Comparison of ENCODE assay signal across 15 cellular contexts in the genomic region with DNA sequence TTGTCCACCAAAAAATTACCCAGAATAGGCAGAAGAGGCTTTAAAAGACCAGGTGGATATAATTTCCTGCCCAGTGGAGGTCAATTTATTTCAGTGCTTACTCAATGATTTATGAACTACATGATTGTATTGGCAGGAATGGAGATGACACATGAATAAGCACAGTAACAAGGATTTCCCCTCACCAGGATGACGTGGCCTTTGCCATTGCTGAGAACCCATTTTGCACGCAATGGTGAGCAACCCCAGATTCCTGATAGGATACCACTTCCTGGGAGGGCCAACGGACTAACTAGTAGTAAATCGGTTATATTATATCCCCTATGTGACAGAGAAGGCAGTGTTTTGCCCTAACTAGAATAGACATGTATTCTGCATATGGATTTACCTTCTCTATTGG. TPM values are rescaled to one million over a fixed set of nuclear protein-coding genes. Genes with fewer than 3 reads are reported as not detected.
DNase-seq lines count a peak whose midpoint lies in the region; FAIRE-seq and TF ChIP-seq lines count a peak whose summit lies in the region.
"Had no signal": no experiment of that assay in that cellular context is flagged by ENCODE, and none has a peak within 500 bp of the region (broad histone marks: within the 10 kb centered on the region; RNA-seq: fewer than 3 reads in every experiment).

No MANE protein-coding gene starts in this region.

- no peak for TF ChIP-seq POLR2A in endothelial cell of umbilical vein (IDR thresholded peaks at IDR 0.05; ENCODE audit: low read depth, low read length)
- TF ChIP-seq POLR2A in Peyer's patch (IDR thresholded peaks at IDR 0.05): no peak

- no peaks in the 10 kb centered on the region for H3K79me2 ChIP-seq in endothelial cell of umbilical vein (ENCODE audit: control insufficient read depth, insufficient read depth, low read length)

- H3K4me2 ChIP-seq in endothelial cell of umbilical vein (ENCODE audit: insufficient read depth, low read length): no peak overlapping the region

- peaks cover 0 to 2% of the 10 kb centered on the region in 2 experiments for H3K27me3 ChIP-seq in endothelial cell of umbilical vein (ENCODE audit: control insufficient read depth in 2 of 2, insufficient read depth in 2 of 2, low read length in 2 of 2)
- H3K27me3 ChIP-seq in Peyer's patch: no peaks in the 10 kb centered on the region

- H3K4me3 ChIP-seq in endothelial cell of umbilical vein (replicated peaks in 1 of 3; ENCODE audit: insufficient read depth in 1 of 3, low read depth in 1 of 3, low read length in 3 of 3): no peak overlapping the region
- H3K4me3 ChIP-seq in Peyer's patch: no peak overlapping the region
- H3K4me3 ChIP-seq: GM12878, mucosa of descending colon had no signal

- no peak for FAIRE-seq in endothelial cell of umbilical vein (lab: Jason Lieb, UNC)
- FAIRE-seq: GM12878 had no signal

- no peaks in the 10 kb centered on the region for H3K9me3 ChIP-seq in endothelial cell of umbilical vein (replicated peaks; ENCODE audit: control insufficient read depth, insufficient read depth, low read length)
- H3K9me3 ChIP-seq in Peyer's patch: no peaks in the 10 kb centered on the region
- H3K9me3 ChIP-seq: mucosa of descending colon had no signal

- no TSS peak for BruUV-seq in endothelial cell of umbilical vein (replicated peaks; lab: Mats Ljungman, UMichigan)

- H3K4me1 ChIP-seq in endothelial cell of umbilical vein (ENCODE audit: control insufficient read depth, extremely low read depth, insufficient read depth, low read length): peaks cover 6% of the 10 kb centered on the region
- H3K4me1 ChIP-seq in Peyer's patch: no peaks in the 10 kb centered on the region

- no peaks in the 10 kb centered on the region for H3K4me1 Mint-ChIP-seq in activated CD4-positive, alpha-beta memory T cell treated with anti-CD3 and anti-CD28 coated beads for 36 hours (ENCODE audit: low read depth)
- no peaks in the 10 kb centered on the region for H3K4me1 Mint-ChIP-seq in activated naive CD4-positive, alpha-beta T cell treated with anti-CD3 and anti-CD28 coated beads, Interleukin-2, amount 10 ng/mL, durations not matched to agents 7 days and 5 days
- H3K4me1 Mint-ChIP-seq: activated naive CD8-positive, alpha-beta T cell treated with anti-CD3 and anti-CD28 coated beads for 36 hours; H9 had no signal

- H3K27ac Mint-ChIP-seq in activated CD4-positive, alpha-beta memory T cell treated with anti-CD3 and anti-CD28 coated beads for 36 hours: no peak overlapping the region
- H3K27ac Mint-ChIP-seq in activated naive CD4-positive, alpha-beta T cell treated with anti-CD3 and anti-CD28 coated beads, Interleukin-2, amount 10 ng/mL, durations not matched to agents 7 days and 5 days: no peak overlapping the region
- H3K27ac Mint-ChIP-seq: activated naive CD8-positive, alpha-beta T cell treated with anti-CD3 and anti-CD28 coated beads for 36 hours; H9; progenitor cell of endocrine pancreas had no signal

- no peaks in the 10 kb centered on the region for H3K9me1 ChIP-seq in endothelial cell of umbilical vein (replicated peaks; ENCODE audit: control insufficient read depth, extremely low read depth, insufficient read depth, low read length)

- no peak overlapping the region for H3K4me3 Mint-ChIP-seq in activated CD4-positive, alpha-beta memory T cell treated with anti-CD3 and anti-CD28 coated beads for 36 hours
- H3K4me3 Mint-ChIP-seq in activated naive CD4-positive, alpha-beta T cell treated with anti-CD3 and anti-CD28 coated beads, Interleukin-2, amount 10 ng/mL, durations not matched to agents 7 days and 5 days: no peak overlapping the region
- H3K4me3 Mint-ChIP-seq: activated naive CD8-positive, alpha-beta T cell treated with anti-CD3 and anti-CD28 coated beads for 36 hours; H9 had no signal

- H3K27me3 Mint-ChIP-seq in activated CD4-positive, alpha-beta memory T cell treated with anti-CD3 and anti-CD28 coated beads for 36 hours: peaks cover 9% of the 10 kb centered on the region
- peaks cover 14% of the 10 kb centered on the region for H3K27me3 Mint-ChIP-seq in activated naive CD4-positive, alpha-beta T cell treated with anti-CD3 and anti-CD28 coated beads, Interleukin-2, amount 10 ng/mL, durations not matched to agents 7 days and 5 days
- H3K27me3 Mint-ChIP-seq: progenitor cell of endocrine pancreas had no signal

- no peaks in the 10 kb centered on the region for H3K36me3 Mint-ChIP-seq in activated CD4-positive, alpha-beta memory T cell treated with anti-CD3 and anti-CD28 coated beads for 36 hours
- no peaks in the 10 kb centered on the region for H3K36me3 Mint-ChIP-seq in activated naive CD4-positive, alpha-beta T cell treated with anti-CD3 and anti-CD28 coated beads, Interleukin-2, amount 10 ng/mL, durations not matched to agents 7 days and 5 days
- H3K36me3 Mint-ChIP-seq: activated naive CD8-positive, alpha-beta T cell treated with anti-CD3 and anti-CD28 coated beads for 36 hours had no signal

- H3K9ac ChIP-seq in endothelial cell of umbilical vein (replicated peaks; ENCODE audit: extremely low read depth, insufficient read depth, low read length): no peak overlapping the region

- TF ChIP-seq CTCF in endothelial cell of umbilical vein (IDR thresholded peaks at IDR 0.05; ENCODE audit: extremely low read depth in 1 of 2, insufficient read depth in 1 of 2, low read depth in 1 of 2, low read length in 2 of 2) (no peak), Peyer's patch (IDR thresholded peaks at IDR 0.05) (no peak)

- no peak overlapping the region for H2AFZ ChIP-seq in endothelial cell of umbilical vein (ENCODE audit: low read depth, low read length)

- CTCF ChIA-PET in endothelial cell of umbilical vein (lab: Charles Lee): no interaction called here
- CTCF ChIA-PET in activated CD4-positive, alpha-beta memory T cell treated with anti-CD3 and anti-CD28 coated beads for 36 hours (lab: Charles Lee): no interaction called here
- CTCF ChIA-PET in activated naive CD4-positive, alpha-beta T cell treated with anti-CD3 and anti-CD28 coated beads, Interleukin-2, amount 10 ng/mL, durations not matched to agents 7 days and 5 days (lab: Charles Lee): interaction anchor here (1.1 kb wide), 1 partner anchor 191 kb away, joined by 3 read pairs; no protein-coding TSS in a partner anchor

- H3K36me3 ChIP-seq in endothelial cell of umbilical vein (ENCODE audit: control insufficient read depth in 2 of 2, extremely low read depth in 1 of 2, insufficient read depth in 2 of 2, low read length in 2 of 2): no peaks in the 10 kb centered on the region
- no peaks in the 10 kb centered on the region for H3K36me3 ChIP-seq in Peyer's patch

- peak; percentile 23 for DNase-seq in GM03348 (ENCODE audit: low spot score)
- DNase-seq in NCI-H226: peak; percentile 95
- DNase-seq in endothelial cell of umbilical vein (ENCODE audit: low read depth, low spot score): peak; percentile 62
- peak; percentile 61 for DNase-seq in renal cortical epithelial cell (ENCODE audit: low read depth)
- no peak for DNase-seq in activated CD4-positive, alpha-beta memory T cell treated with anti-CD3 and anti-CD28 coated beads for 36 hours
- no peak for DNase-seq in activated naive CD4-positive, alpha-beta T cell treated with anti-CD3 and anti-CD28 coated beads, Interleukin-2, amount 10 ng/mL, durations not matched to agents 7 days and 5 days
- DNase-seq in Peyer's patch: no peak
- DNase-seq: activated CD8-positive, alpha-beta memory T cell treated with anti-CD3 and anti-CD28 coated beads for 24 hours; activated naive CD8-positive, alpha-beta T cell treated with anti-CD3 and anti-CD28 coated beads for 36 hours; effector CD4-positive, alpha-beta T cell; H9; mucosa of descending colon had no signal

- POLR2A ChIA-PET in endothelial cell of umbilical vein (lab: Charles Lee): no interaction called here
- POLR2A ChIA-PET in activated CD4-positive, alpha-beta memory T cell treated with anti-CD3 and anti-CD28 coated beads for 36 hours (lab: Charles Lee): no interaction called here

- H3K27ac ChIP-seq in endothelial cell of umbilical vein (ENCODE audit: insufficient read depth, low read depth, low read length) (no peak overlapping the region), Peyer's patch (no peak overlapping the region)

- no peaks in the 10 kb centered on the region for H3K9me3 Mint-ChIP-seq in activated CD4-positive, alpha-beta memory T cell treated with anti-CD3 and anti-CD28 coated beads for 36 hours
- H3K9me3 Mint-ChIP-seq in activated naive CD4-positive, alpha-beta T cell treated with anti-CD3 and anti-CD28 coated beads, Interleukin-2, amount 10 ng/mL, durations not matched to agents 7 days and 5 days: no peaks in the 10 kb centered on the region
- H3K9me3 Mint-ChIP-seq: activated naive CD8-positive, alpha-beta T cell treated with anti-CD3 and anti-CD28 coated beads for 36 hours; H9 had no signal

- no peaks in the 10 kb centered on the region for H4K20me1 ChIP-seq in endothelial cell of umbilical vein (replicated peaks; ENCODE audit: control insufficient read depth, extremely low read depth, insufficient read depth, low read length)

- intact Hi-C loops in endothelial cell of umbilical vein (cut with micrococcal nuclease): no loop called here
- intact Hi-C loops in activated CD4-positive, alpha-beta memory T cell treated with anti-CD3 and anti-CD28 coated beads for 36 hours (cut with micrococcal nuclease): no loop called here

- dilution Hi-C loops in endothelial cell of umbilical vein (cut with MboI; ENCODE audit: extremely low pct_ligation_motif_present, low sequenced_read_pairs): no loop called here

TF ChIP-seq in endothelial cell of umbilical vein, 7 proteins besides CTCF, POLR2A, EP300 and RAD21:
- TF ChIP-seq GATA2 (IDR thresholded peaks at IDR 0.05; ENCODE audit: insufficient read depth, insufficient read length, low read depth, low read length) (peak; percentile 66), FOS (IDR thresholded peaks at IDR 0.05; ENCODE audit: borderline replicate concordance, insufficient read depth, low read length) (peak; percentile 56), POLR2AphosphoS5 (IDR thresholded peaks at IDR 0.05; ENCODE audit: insufficient read depth, low read depth, low read length) (peak; percentile 71), EZH2 (IDR thresholded peaks at IDR 0.05; ENCODE audit: borderline replicate concordance, low read depth, low read length, severe bottlenecking) (no peak), JUN (IDR thresholded peaks at IDR 0.05; ENCODE audit: borderline replicate concordance, insufficient read depth, insufficient read length, low read depth) (peak; percentile 73)

RNA-seq across cellular contexts. Expression of a gene that starts 11.6 kb away (rescaled TPM):
- total RNA-seq in endothelial cell of umbilical vein: not detected in 2 replicates
- polyA plus RNA-seq in endothelial cell of umbilical vein: not detected in 2 replicates
- 0.04 TPM in 2 replicates for polyA plus RNA-seq in endothelial cell of umbilical vein (2011; cell fraction: cytosol; rRNA removed)
- polyA plus RNA-seq in endothelial cell of umbilical vein (2011; cell fraction: nucleus; rRNA removed): not detected in 2 replicates
- 0.56 and 0.70 TPM in 2 replicates for polyA plus RNA-seq in endothelial cell of umbilical vein (2012)
- not detected in 2 replicates for polyA minus RNA-seq in endothelial cell of umbilical vein
- polyA minus RNA-seq in endothelial cell of umbilical vein (2011; cell fraction: cytosol; rRNA and poly(A)+ RNA removed): not detected
- 0.38 TPM in 1 of 2 replicates, not detected in the other for polyA minus RNA-seq in endothelial cell of umbilical vein (2011; cell fraction: nucleus; rRNA and poly(A)+ RNA removed)
- total RNA-seq in renal cortical epithelial cell: 0.30 and 2.4 TPM in 2 replicates
- total RNA-seq in activated CD4-positive, alpha-beta memory T cell treated with anti-CD3 and anti-CD28 coated beads for 36 hours: not detected
- total RNA-seq in Peyer's patch: not detected
- total RNA-seq: activated naive CD8-positive, alpha-beta T cell treated with anti-CD3 and anti-CD28 coated beads for 36 hours; GM12878; H9; mucosa of descending colon; T-helper 2 cell treated with Interferon-gamma antibody and Interleukin-4, amounts not matched to agents 100 ng/mL and 5 ng/mL, for 36 hours had no signal
- polyA plus RNA-seq: GM12878 had no signal

Comparison
In these comparisons a context has a peak if more than half of its experiments do, and no peak if none do; other contexts are left out.
1. DNase-seq: peak in GM03348 (single experiment), NCI-H226 (single experiment), endothelial cell of umbilical vein (single experiment) and renal cortical epithelial cell (single experiment); none in activated CD4-positive, alpha-beta memory T cell treated with anti-CD3 and anti-CD28 coated beads for 36 hours (single experiment), activated naive CD4-positive, alpha-beta T cell treated with anti-CD3 and anti-CD28 coated beads, Interleukin-2, amount 10 ng/mL, durations not matched to agents 7 days and 5 days (single experiment) and Peyer's patch (0 of 3).